In the genomic region with DNA sequence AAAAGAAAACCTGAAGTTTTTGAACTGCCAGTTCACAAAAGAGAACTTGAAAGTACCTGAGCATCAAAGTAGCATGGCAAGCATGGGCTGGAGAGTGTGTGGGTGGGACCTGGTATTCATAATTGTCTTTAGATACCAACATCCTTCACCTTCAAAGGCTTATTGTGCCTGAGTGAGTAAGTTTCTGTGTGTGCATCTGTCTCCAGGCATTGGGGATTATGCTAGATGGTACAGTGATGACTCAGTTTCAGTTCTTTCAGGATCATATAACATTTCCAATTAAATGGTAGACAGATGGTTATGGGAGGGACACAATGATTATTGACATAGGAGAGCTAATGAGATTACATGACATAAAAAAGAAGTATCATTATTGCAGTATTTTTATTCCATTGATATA, we compare ENCODE assay signal across 8 cellular contexts.
DNase-seq lines count a peak whose midpoint lies in the region; ATAC-seq and TF ChIP-seq lines count a peak whose summit lies in the region.

No MANE protein-coding gene starts in this region.

- intact Hi-C loops in activated CD4-positive, alpha-beta T cell treated with anti-CD3 and anti-CD28 coated beads for 36 hours (cut with DNase I, micrococcal nuclease) = loop anchor here in 1 of 2 experiments (1.0 kb wide), 1 partner anchor 73 kb away; no protein-coding TSS in a partner anchor
- intact Hi-C loops in PC-3 (cut with micrococcal nuclease) = loop anchor here (10.0 kb wide), 1 partner anchor 187 kb away; no protein-coding TSS in a partner anchor

- H3K27me3 Mint-ChIP-seq in activated CD4-positive, alpha-beta T cell treated with anti-CD3 and anti-CD28 coated beads for 36 hours = no peaks in the 10 kb centered on the region
- no peaks in the 10 kb centered on the region for H3K27me3 Mint-ChIP-seq in stimulated activated memory B cell treated with anti-CD40 and anti-IgM and Interleukin-4, amounts not matched to agents 10 μg/mL and 1 μg/mL and 100 μg/mL, for 72 hours

- H3K4me2 ChIP-seq in PC-3 (ENCODE audit: low read length) = no peak overlapping the region

- no peaks in the 10 kb centered on the region for H3K9me3 Mint-ChIP-seq in activated CD4-positive, alpha-beta T cell treated with anti-CD3 and anti-CD28 coated beads for 36 hours (ENCODE audit: low read depth)
- H3K9me3 Mint-ChIP-seq in stimulated activated memory B cell treated with anti-CD40 and anti-IgM and Interleukin-4, amounts not matched to agents 10 μg/mL and 1 μg/mL and 100 μg/mL, for 72 hours = no peaks in the 10 kb centered on the region

- no peak overlapping the region for H3K9ac ChIP-seq in PC-3 (ENCODE audit: low read length)

- H2AFZ ChIP-seq in PC-3 (ENCODE audit: low read length) = no peak overlapping the region

- CTCF ChIA-PET in activated CD4-positive, alpha-beta T cell treated with anti-CD3 and anti-CD28 coated beads for 36 hours (lab: Charles Lee) = interaction anchor here (0.9 to 1.0 kb wide), 2 partner anchors 23 to 37 kb away, joined by 3 to 4 read pairs; no protein-coding TSS in a partner anchor
- CTCF ChIA-PET in PC-3 (lab: Charles Lee) (no interaction called here), HEK293T (lab: Yijun Ruan, JAX) (no interaction called here)

- ATAC-seq in activated CD4-positive, alpha-beta T cell treated with anti-CD3 and anti-CD28 coated beads for 36 hours = peak; percentile 98
- peak; percentile 84 for ATAC-seq in PC-3
- ATAC-seq in stimulated activated memory B cell treated with anti-CD40 and anti-IgM and Interleukin-4, amounts not matched to agents 10 μg/mL and 1 μg/mL and 100 μg/mL, for 72 hours = peak; percentile 90

- no TSS peak for BruUV-seq in PC-3 (replicated peaks; lab: Mats Ljungman, UMichigan)

- no peak for TF ChIP-seq CTCF in PC-3 (conservative IDR thresholded peaks at IDR 0.05; ENCODE audit: low read depth, low read length)

- no peaks in the 10 kb centered on the region for H3F3A ChIP-seq in PC-3 (ENCODE audit: low read length, unreplicated experiment)

- no peak overlapping the region for H3K4me3 Mint-ChIP-seq in activated CD4-positive, alpha-beta T cell treated with anti-CD3 and anti-CD28 coated beads for 36 hours
- no peak overlapping the region for H3K4me3 Mint-ChIP-seq in stimulated activated memory B cell treated with anti-CD40 and anti-IgM and Interleukin-4, amounts not matched to agents 10 μg/mL and 1 μg/mL and 100 μg/mL, for 72 hours

- H3K36me3 ChIP-seq in PC-3 (ENCODE audit: low read depth, low read length) = peaks cover 18% of the 10 kb centered on the region

- H3K9me2 ChIP-seq in PC-3 (replicated peaks; ENCODE audit: low read length) = no peaks in the 10 kb centered on the region

- H3K4me1 Mint-ChIP-seq in activated CD4-positive, alpha-beta T cell treated with anti-CD3 and anti-CD28 coated beads for 36 hours = peaks cover 33% of the 10 kb centered on the region
- peaks cover 25% of the 10 kb centered on the region for H3K4me1 Mint-ChIP-seq in stimulated activated memory B cell treated with anti-CD40 and anti-IgM and Interleukin-4, amounts not matched to agents 10 μg/mL and 1 μg/mL and 100 μg/mL, for 72 hours

- no peaks in the 10 kb centered on the region for H3K27me3 ChIP-seq in PC-3 (ENCODE audit: low read length)

- H3K4me3 ChIP-seq in PC-3 (ENCODE audit: low read length) = no peak overlapping the region

- H4K20me1 ChIP-seq in PC-3 (ENCODE audit: low read length) = no peaks in the 10 kb centered on the region

- peaks cover 16% of the 10 kb centered on the region for H3K36me3 Mint-ChIP-seq in activated CD4-positive, alpha-beta T cell treated with anti-CD3 and anti-CD28 coated beads for 36 hours (ENCODE audit: low read depth)
- H3K36me3 Mint-ChIP-seq in stimulated activated memory B cell treated with anti-CD40 and anti-IgM and Interleukin-4, amounts not matched to agents 10 μg/mL and 1 μg/mL and 100 μg/mL, for 72 hours = peaks cover 19% of the 10 kb centered on the region

- POLR2A ChIA-PET in activated CD4-positive, alpha-beta T cell treated with anti-CD3 and anti-CD28 coated beads for 36 hours (lab: Charles Lee) = interaction anchor here (0.8 kb wide), 1 partner anchor 14 kb away, joined by 3 read pairs; no protein-coding TSS in a partner anchor
- POLR2A ChIA-PET in PC-3 (lab: Charles Lee; ENCODE audit: unreplicated experiment) (no interaction called here), HEK293T (lab: Yijun Ruan, JAX) (no interaction called here)

- DNase-seq in activated CD4-positive, alpha-beta T cell treated with anti-CD3 and anti-CD28 coated beads for 36 hours = peak; percentile 86
- no peak for DNase-seq in activated CD4-positive, alpha-beta T cell treated with anti-CD3 and anti-CD28 coated beads, Interleukin-2, amount 50 U/mL, for 1 hour
- DNase-seq in PC-3 (peak; percentile 58), fibroblast of gingiva (ENCODE audit: low read depth) (peak; percentile 15), NCI-H1105 (lab: John Stamatoyannopoulos, UW) (no peak), caudate nucleus (lab: John Stamatoyannopoulos, UW) (no peak), HEK293T (ENCODE audit: extremely low spot score) (no peak)

- no peaks in the 10 kb centered on the region for H3K9me3 ChIP-seq in PC-3 (ENCODE audit: low read length)

- H3K79me2 ChIP-seq in PC-3 (ENCODE audit: low read length) = peaks cover 40% of the 10 kb centered on the region

- H3K4me1 ChIP-seq in PC-3 (ENCODE audit: insufficient read depth, low read length) = peaks cover 17% of the 10 kb centered on the region

- H3K27ac Mint-ChIP-seq in activated CD4-positive, alpha-beta T cell treated with anti-CD3 and anti-CD28 coated beads for 36 hours = no peak overlapping the region
- peak overlapping the region; percentile 13 for H3K27ac Mint-ChIP-seq in stimulated activated memory B cell treated with anti-CD40 and anti-IgM and Interleukin-4, amounts not matched to agents 10 μg/mL and 1 μg/mL and 100 μg/mL, for 72 hours

- H3K27ac ChIP-seq in PC-3 (ENCODE audit: low read length) (peak overlapping the region; percentile 18; the same call in 1 of the 2 replicates), caudate nucleus (ENCODE audit: low read depth, low read length) (no peak overlapping the region)

TF ChIP-seq in HEK293T, 16 proteins besides CTCF, POLR2A, EP300 and RAD21:
- TF ChIP-seq BHLHE40 (IDR thresholded peaks at IDR 0.05; ENCODE audit: borderline replicate concordance) = no peak
- no peak for TF ChIP-seq ARNT (IDR thresholded peaks at IDR 0.05)
- TF ChIP-seq FOXA1 (IDR thresholded peaks at IDR 0.05) = no peak
- TF ChIP-seq FOXK2 (IDR thresholded peaks at IDR 0.05) = no peak
- no peak for TF ChIP-seq CTBP1 (IDR thresholded peaks at IDR 0.05; ENCODE audit: borderline replicate concordance)
- TF ChIP-seq, protein P1, sequence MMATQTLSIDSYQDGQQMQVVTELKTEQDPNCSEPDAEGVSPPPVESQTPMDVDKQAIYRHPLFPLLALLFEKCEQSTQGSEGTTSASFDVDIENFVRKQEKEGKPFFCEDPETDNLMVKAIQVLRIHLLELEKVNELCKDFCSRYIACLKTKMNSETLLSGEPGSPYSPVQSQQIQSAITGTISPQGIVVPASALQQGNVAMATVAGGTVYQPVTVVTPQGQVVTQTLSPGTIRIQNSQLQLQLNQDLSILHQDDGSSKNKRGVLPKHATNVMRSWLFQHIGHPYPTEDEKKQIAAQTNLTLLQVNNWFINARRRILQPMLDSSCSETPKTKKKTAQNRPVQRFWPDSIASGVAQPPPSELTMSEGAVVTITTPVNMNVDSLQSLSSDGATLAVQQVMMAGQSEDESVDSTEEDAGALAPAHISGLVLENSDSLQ (IDR thresholded peaks at IDR 0.05) = no peak
- no peak for TF ChIP-seq FOXM1 (IDR thresholded peaks at IDR 0.05; ENCODE audit: borderline replicate concordance)

Comparison
In these comparisons a context has a peak if more than half of its experiments do, and no peak if none do; other contexts are left out.
1. DNase-seq: peak in activated CD4-positive, alpha-beta T cell treated with anti-CD3 and anti-CD28 coated beads for 36 hours (single experiment), PC-3 (single experiment) and fibroblast of gingiva (single experiment); none in activated CD4-positive, alpha-beta T cell treated with anti-CD3 and anti-CD28 coated beads, Interleukin-2, amount 50 U/mL, for 1 hour (single experiment), NCI-H1105 (single experiment), caudate nucleus (0 of 61) and HEK293T (single experiment).
2. Peak in every context shown above with its lines, with median percentiles within 50 percentile points of each other: ATAC-seq.